Comparison of ENCODE assay signal across 9 cellular contexts in the genomic region with DNA sequence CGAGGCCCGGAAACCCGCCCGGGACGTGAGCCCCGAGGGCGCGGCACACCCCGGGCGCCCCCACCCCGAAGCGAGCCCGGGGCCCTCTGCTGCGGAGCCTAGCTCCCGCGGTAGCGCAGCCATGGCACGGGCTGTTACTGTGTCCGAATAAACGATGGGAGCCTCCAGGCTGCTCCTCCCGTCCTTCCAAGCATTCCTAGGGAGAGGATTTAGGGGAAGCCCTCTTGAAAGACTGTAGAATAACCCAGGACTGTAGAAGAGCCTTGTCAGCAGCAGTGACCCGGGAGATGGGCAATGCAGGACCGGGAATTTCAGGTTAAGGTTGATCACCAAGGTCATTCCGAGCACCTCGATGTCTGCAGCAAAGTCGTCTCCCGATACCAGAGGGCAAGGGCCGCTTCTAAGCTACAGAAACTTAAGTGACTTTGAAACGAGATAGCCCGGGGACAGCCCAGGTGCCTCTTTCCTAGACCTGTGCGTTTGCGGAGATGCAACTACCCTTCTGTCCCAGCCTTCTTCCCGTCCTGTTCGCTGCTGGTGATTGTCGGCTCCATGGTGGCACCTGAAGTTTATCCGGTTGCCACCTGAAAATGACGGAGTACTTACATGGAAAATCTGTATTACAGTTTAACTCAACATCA. TPM values are rescaled to one million over a fixed set of nuclear protein-coding genes. Genes with fewer than 3 reads are reported as not detected.
DNase-seq lines count a peak whose midpoint lies in the region; ATAC-seq, FAIRE-seq and TF ChIP-seq lines count a peak whose summit lies in the region.
"Had no signal": no experiment of that assay in that cellular context is flagged by ENCODE, and none has a peak within 500 bp of the region (broad histone marks: within the 10 kb centered on the region; RNA-seq: fewer than 3 reads in every experiment).

No MANE protein-coding gene starts in this region.

- H4K20me1 ChIP-seq in OCI-LY7 (ENCODE audit: insufficient read depth, low read length), result peaks cover 14% of the 10 kb centered on the region; the same call in 1 of the 2 replicates

- no TSS peak for BruUV-seq in OCI-LY7 (replicated peaks; lab: Mats Ljungman, UMichigan)

- CTCF ChIA-PET in OCI-LY7 (lab: Charles Lee; ENCODE audit: unreplicated experiment), result interaction anchor here (1.1 kb wide), 1 partner anchor 22 kb away, joined by 3 read pairs; no protein-coding TSS in a partner anchor

- no peaks in the 10 kb centered on the region for H3K27me3 ChIP-seq in ascending aorta

- ATAC-seq in GM21447 (IDR thresholded peaks at IDR 0.05; ENCODE audit: unreplicated experiment) (peak; percentile 14), GM19467 (IDR thresholded peaks at IDR 0.05; ENCODE audit: unreplicated experiment) (no peak)

- POLR2A ChIA-PET in OCI-LY7 (lab: Charles Lee), result interaction anchor here (0.6 to 3.3 kb wide), 3 partner anchors 22 to 64 kb away, joined by 4 to 18 read pairs (median 6); no protein-coding TSS in a partner anchor

- peaks cover 37% of the 10 kb centered on the region for H3K79me2 ChIP-seq in OCI-LY7 (ENCODE audit: insufficient read depth, low read depth, low read length)

- FAIRE-seq in kidney (lab: Jason Lieb, UNC), result no peak
- FAIRE-seq: islet of Langerhans had no signal

- intact Hi-C loops in OCI-LY7 (cut with micrococcal nuclease; ENCODE audit: unreplicated experiment) (loop anchor here (2.0 to 10.0 kb wide), 4 partner anchors 122 to 273 kb away; no protein-coding TSS in a partner anchor), ascending aorta (cut with DNase I) (loop anchor here (2.0 to 5.0 kb wide), 4 partner anchors 39 to 267 kb away; a partner anchor contains a TSS), kidney (cut with DNase I) (no loop called here)

- H3K4me2 ChIP-seq in OCI-LY7 (ENCODE audit: low read length), result peak overlapping the region; percentile 97

- peak overlapping the region; percentile 100 for H2AFZ ChIP-seq in OCI-LY7 (ENCODE audit: low read length)

- H3K36me3 ChIP-seq in OCI-LY7 (ENCODE audit: insufficient read depth, low read length) (no peaks in the 10 kb centered on the region), ascending aorta (no peaks in the 10 kb centered on the region), kidney (ENCODE audit: control insufficient read depth in 1 of 2, insufficient read depth in 2 of 2, low read length in 2 of 2) (no peaks in the 10 kb centered on the region)

- DNase-seq in AG09309 (ENCODE audit: low read depth) (no peak), OCI-LY7 (ENCODE audit: low spot score) (peak; percentile 59), ascending aorta (ENCODE audit: low spot score in 2 of 2) (no peak), kidney (no peak), NK-92 (lab: John Stamatoyannopoulos, UW; ENCODE audit: unreplicated experiment) (no peak)
- DNase-seq in stimulated activated CD4-positive, alpha-beta T cell treated with anti-CD3 and anti-CD28 coated beads, Interleukin-2, amount 100 ng/mL, for 48 hours, result peak; percentile 18 to 24

- H3K4me3 ChIP-seq in AG09309 (ENCODE audit: control insufficient read depth, low read depth, low read length), result peak overlapping the region; percentile 78
- peak overlapping the region; percentile 95 for H3K4me3 ChIP-seq in OCI-LY7 (ENCODE audit: low read depth, low read length, poor library complexity, severe bottlenecking)
- H3K4me3 ChIP-seq in ascending aorta, result peak overlapping the region; percentile 86 to 92
- peak overlapping the region; percentile 80 to 83 for H3K4me3 ChIP-seq in kidney (ENCODE audit: low read length in 2 of 2)

- peak overlapping the region; percentile 76 for H3K27ac ChIP-seq in OCI-LY7 (ENCODE audit: low read depth, low read length, poor library complexity, severe bottlenecking)
- peak overlapping the region; percentile 66 to 87 for H3K27ac ChIP-seq in ascending aorta
- H3K27ac ChIP-seq in kidney (ENCODE audit: low read depth in 2 of 2, low read length in 2 of 2), result peak overlapping the region; percentile 52 to 58

- peaks cover 22% of the 10 kb centered on the region for H3K4me1 ChIP-seq in OCI-LY7 (ENCODE audit: insufficient read depth, low read length, poor library complexity, severe bottlenecking)
- H3K4me1 ChIP-seq in ascending aorta, result peaks cover 0 to 6% of the 10 kb centered on the region in 2 donors
- H3K4me1 ChIP-seq in kidney (ENCODE audit: control insufficient read depth in 1 of 2, insufficient read depth in 1 of 2, low read depth in 1 of 2, low read length in 2 of 2), result peaks cover 0 to 8% of the 10 kb centered on the region in 2 donors

- H3K9me3 ChIP-seq in OCI-LY7 (ENCODE audit: low read length) (no peaks in the 10 kb centered on the region), ascending aorta (no peaks in the 10 kb centered on the region), kidney (ENCODE audit: control insufficient read depth in 1 of 2, low read length in 2 of 2) (no peaks in the 10 kb centered on the region)

- H3K9me2 ChIP-seq in OCI-LY7 (ENCODE audit: insufficient read depth, low read length), result no peaks in the 10 kb centered on the region

- no peak for TF ChIP-seq CTCF in AG09309 (IDR thresholded peaks at IDR 0.05; ENCODE audit: control insufficient read depth, insufficient read depth, low read depth, low read length, missing control alignments)
- no peak; the same call in 1 of the 2 replicates for TF ChIP-seq CTCF in OCI-LY7 (conservative IDR thresholded peaks at IDR 0.05; ENCODE audit: low read length)
- no peak for TF ChIP-seq CTCF in ascending aorta (IDR thresholded peaks at IDR 0.05)
- TF ChIP-seq CTCF in kidney (IDR thresholded peaks at IDR 0.05; ENCODE audit: borderline replicate concordance, extremely low read depth, insufficient read depth), result no peak

- peak overlapping the region; percentile 56 to 68 for H3K9ac ChIP-seq in kidney (ENCODE audit: low read length in 2 of 2)

RNA-seq across cellular contexts. Expression of a gene that starts 0.7 kb away (rescaled TPM):
- total RNA-seq in OCI-LY7 (2014; rRNA removed; shearing (Covaris generic)), result 29.0 and 31.8 TPM in 2 replicates
- total RNA-seq in OCI-LY7 (2022) (41.9 and 42.0 TPM in 2 replicates), ascending aorta (55.0 TPM), kidney (32.9 TPM)
- 3.5 TPM for polyA plus RNA-seq in kidney (ENCODE audit: insufficient read depth, low read depth, low replicate concordance)

RNA-seq across cellular contexts. Expression of a gene that starts 39.4 kb away (rescaled TPM):
- total RNA-seq in OCI-LY7 (2014; rRNA removed; shearing (Covaris generic)), result 48.0 and 68.3 TPM in 2 replicates
- 92.9 and 101 TPM in 2 replicates for total RNA-seq in OCI-LY7 (2022)
- 71.7 TPM for total RNA-seq in ascending aorta
- total RNA-seq in kidney, result 160 TPM
- polyA plus RNA-seq in kidney (ENCODE audit: insufficient read depth, low read depth, low replicate concordance), result 43.0 TPM

Comparison
In these comparisons a context has a peak if more than half of its experiments do, and no peak if none do; other contexts are left out.
1. DNase-seq: peak in OCI-LY7 (single experiment) and stimulated activated CD4-positive, alpha-beta T cell treated with anti-CD3 and anti-CD28 coated beads, Interleukin-2, amount 100 ng/mL, for 48 hours (2 of 2); none in AG09309 (single experiment), ascending aorta (0 of 2), kidney (single experiment) and NK-92 (single experiment).
2. Peak in every context shown above with its lines, with median percentiles within 50 percentile points of each other: H3K4me3 ChIP-seq and H3K27ac ChIP-seq.